Comparison of ENCODE assay signal across 8 cellular contexts in genomic region chr9:15306068-15306756, GRCh38. TPM values are rescaled to one million over a fixed set of nuclear protein-coding genes. Genes with fewer than 3 reads are reported as not detected.
A peak's percentile ranks its signal among the peaks of the same experiment; 100 is the strongest.
DNase-seq lines count a peak whose midpoint lies in the region; ATAC-seq and TF ChIP-seq lines count a peak whose summit lies in the region.

No MANE protein-coding gene starts in this region.

- no peak overlapping the region for H3K27ac ChIP-seq in iPS-20b (ENCODE audit: low read length)

- in situ Hi-C loops in SK-MEL-5 (cut with HindIII; ENCODE audit: low pct_unique_long_range_greater_than_20kb, low sequenced_read_pairs) (no loop called here), astrocyte of the spinal cord (cut with HindIII; ENCODE audit: low sequenced_read_pairs) (no loop called here)

- TF ChIP-seq CTCF in astrocyte of the spinal cord (IDR thresholded peaks at IDR 0.05; ENCODE audit: low read depth, low read length), result no peak

- H3K9me3 ChIP-seq in iPS-20b (ENCODE audit: insufficient read depth, low read depth, low read length), result no peaks in the 10 kb centered on the region

- H3K4me1 ChIP-seq in iPS-20b (ENCODE audit: insufficient read depth, low read length), result no peaks in the 10 kb centered on the region; the same call in 1 of the 2 replicates

- no peaks in the 10 kb centered on the region for H3K36me3 ChIP-seq in iPS-20b (ENCODE audit: insufficient read depth, low read depth, low read length)

- DNase-seq in NCI-H1417 (lab: John Stamatoyannopoulos, UW) (peak; percentile 72 to 88 (median 85)), NCI-H1417 treated with DMSO at 0.1 percent for 48 hours (lab: John Stamatoyannopoulos, UW) (no peak), SK-MEL-5 (ENCODE audit: low read depth, low spot score) (peak; percentile 10), astrocyte of the spinal cord (ENCODE audit: low read depth, low spot score) (peak; percentile 55), skeletal muscle cell (ENCODE audit: low read depth) (peak; percentile 28)

- peaks cover 17% of the 10 kb centered on the region; the same call in 1 of the 2 replicates for H3K27me3 ChIP-seq in iPS-20b (ENCODE audit: insufficient read depth, low read length)

- no peak for ATAC-seq in GM19397 (IDR thresholded peaks at IDR 0.05; ENCODE audit: unreplicated experiment)

- peak overlapping the region; percentile 85 for H3K4me3 ChIP-seq in astrocyte of the spinal cord (ENCODE audit: low read depth, low read length)
- H3K4me3 ChIP-seq in iPS-20b (ENCODE audit: low read length), result peak overlapping the region; percentile 95
- H3K4me3 ChIP-seq in skeletal muscle cell (ENCODE audit: low read depth, low read length), result peak overlapping the region; percentile 89

- no peak for TF ChIP-seq EP300 in Ishikawa (IDR thresholded peaks at IDR 0.05; ENCODE audit: borderline replicate concordance)

- TF ChIP-seq RAD21 in Ishikawa (IDR thresholded peaks at IDR 0.05; ENCODE audit: low read depth), result no peak

- H3K9ac ChIP-seq in iPS-20b (ENCODE audit: low read depth, low read length), result peak overlapping the region; percentile 82; the same call in 1 of the 2 replicates

TF ChIP-seq in Ishikawa, 13 proteins besides CTCF, POLR2A, EP300 and RAD21:
- TF ChIP-seq REST (IDR thresholded peaks at IDR 0.05; ENCODE audit: low read depth) (peak; percentile 54), YY1 (IDR thresholded peaks at IDR 0.05; ENCODE audit: low read depth) (no peak), TEAD4 (IDR thresholded peaks at IDR 0.05) (no peak), CEBPB (IDR thresholded peaks at IDR 0.05) (peak; percentile 68; the same call in 1 of the 2 replicates)

RNA-seq across cellular contexts. Expression of gene TTC39B, which starts 0.8 kb away (rescaled TPM):
- 6.1 and 8.0 TPM in 2 replicates for total RNA-seq in SK-MEL-5 (2014; rRNA removed; shearing (Covaris generic))
- 1.9 and 4.0 TPM in 2 replicates for polyA plus RNA-seq in SK-MEL-5 (2015; cell fraction: cytosol; rRNA removed)
- 10.9 and 15.2 TPM in 2 replicates for polyA plus RNA-seq in SK-MEL-5 (2015; cell fraction: nucleus; rRNA removed)
